In the genomic region with DNA sequence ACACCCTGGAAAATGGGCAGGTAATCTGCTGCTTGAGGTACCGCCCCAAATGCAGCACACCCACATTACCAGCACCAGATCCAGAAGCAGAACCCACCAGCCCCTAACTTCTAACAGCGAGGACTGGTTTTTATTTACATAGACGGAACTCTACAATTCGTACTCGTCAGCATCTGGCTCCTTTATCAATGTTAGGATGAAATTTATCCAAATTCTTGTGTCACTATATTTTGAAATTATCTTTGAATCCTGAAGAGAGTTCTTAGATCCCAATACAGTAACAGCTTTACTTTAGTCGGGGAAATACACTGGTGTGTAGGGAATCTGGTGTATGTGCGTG, we compare ENCODE assay signal across 1 cellular context.
TF ChIP-seq lines count a peak whose summit lies in the region.

No MANE protein-coding gene starts in this region.

TF ChIP-seq in HCT116, 20 proteins besides CTCF, POLR2A, EP300 and RAD21 (continued from another document):
- no peak for TF ChIP-seq TCF7L2 (IDR thresholded peaks at IDR 0.05; ENCODE audit: borderline replicate concordance, extremely low read depth, insufficient read depth, insufficient read length)
- TF ChIP-seq YY1 (IDR thresholded peaks at IDR 0.05; ENCODE audit: extremely low read depth, insufficient replicate concordance, low read depth, low read length) = no peak
- TF ChIP-seq, protein P1, sequence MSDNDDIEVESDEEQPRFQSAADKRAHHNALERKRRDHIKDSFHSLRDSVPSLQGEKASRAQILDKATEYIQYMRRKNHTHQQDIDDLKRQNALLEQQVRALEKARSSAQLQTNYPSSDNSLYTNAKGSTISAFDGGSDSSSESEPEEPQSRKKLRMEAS (IDR thresholded peaks at IDR 0.05) = no peak
- no peak for TF ChIP-seq ZNF274 (IDR thresholded peaks at IDR 0.05; ENCODE audit: low read depth, low read length)
- TF ChIP-seq EGR1 (IDR thresholded peaks at IDR 0.05; ENCODE audit: low read depth) = no peak
- TF ChIP-seq FOSL1 (IDR thresholded peaks at IDR 0.05; ENCODE audit: low read depth) = no peak
- TF ChIP-seq CEBPB (IDR thresholded peaks at IDR 0.05; ENCODE audit: low read depth) = no peak
- TF ChIP-seq, protein P2, sequence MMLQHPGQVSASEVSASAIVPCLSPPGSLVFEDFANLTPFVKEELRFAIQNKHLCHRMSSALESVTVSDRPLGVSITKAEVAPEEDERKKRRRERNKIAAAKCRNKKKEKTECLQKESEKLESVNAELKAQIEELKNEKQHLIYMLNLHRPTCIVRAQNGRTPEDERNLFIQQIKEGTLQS (IDR thresholded peaks at IDR 0.05) = no peak
TF ChIP-seq in HCT116: peak in this region for 0.
